ENCODE assay signal across 14 cellular contexts in genomic region chr13:110233682-110234280, GRCh38.
A peak's percentile ranks its signal among the peaks of the same experiment; 100 is the strongest.
DNase-seq lines count a peak whose midpoint lies in the region; ATAC-seq and TF ChIP-seq lines count a peak whose summit lies in the region.
"Had no signal": no experiment of that assay in that cellular context is flagged by ENCODE, and none has a peak within 500 bp of the region (broad histone marks: within the 10 kb centered on the region; RNA-seq: fewer than 3 reads in every experiment).

No MANE protein-coding gene starts in this region.

- H3K36me3 ChIP-seq in parathyroid adenoma (ENCODE audit: control insufficient read depth, insufficient read depth, low read length) (no peaks in the 10 kb centered on the region), vagina (no peaks in the 10 kb centered on the region)

- ATAC-seq in Right ventricle myocardium inferior (peak; percentile 32), Right ventricle myocardium superior (ENCODE audit: poor library complexity) (peak; percentile 31), GM19324 (IDR thresholded peaks at IDR 0.05; ENCODE audit: low FRiP score, unreplicated experiment) (no peak)
- ATAC-seq: A549; activated CD4-positive, alpha-beta T cell treated with anti-CD3 and anti-CD28 coated beads for 36 hours; naive thymus-derived CD8-positive, alpha-beta T cell; T-cell had no signal

- H3K4me2 ChIP-seq in parathyroid adenoma (ENCODE audit: low read length) = no peak overlapping the region
- H3K4me2 ChIP-seq: A549 had no signal

- H3K9ac ChIP-seq in parathyroid adenoma = no peak overlapping the region

- intact Hi-C loops in Right ventricle myocardium inferior (cut with DNase I) (loop anchor here (10.0 kb wide), 1 partner anchor 481 kb away; the partner anchor contains the start of gene ING1), cardiac septum (cut with DNase I) (loop anchor here (5.0 kb wide), 1 partner anchor 74 kb away; the partner anchor contains the start of genes COL4A1 and COL4A2), Right ventricle myocardium superior (cut with DNase I) (no loop called here), vagina (cut with DNase I) (no loop called here)

- H3K4me3 ChIP-seq in parathyroid adenoma (ENCODE audit: low read depth, low read length) (no peak overlapping the region), vagina (peak overlapping the region; percentile 20 to 27)
- H3K4me3 ChIP-seq: A549 had no signal

- H3K27me3 ChIP-seq in parathyroid adenoma (ENCODE audit: control insufficient read depth, insufficient read depth, low read length) (no peaks in the 10 kb centered on the region), vagina (no peaks in the 10 kb centered on the region)

- DNase-seq in Right ventricle myocardium inferior (ENCODE audit: missing footprints) = no peak
- DNase-seq in cardiac septum (ENCODE audit: low spot score) = no peak
- no peak for DNase-seq in Right ventricle myocardium superior
- peak in 1 of 2 donors; percentile 80 for DNase-seq in vagina (ENCODE audit: extremely low spot score in 2 of 2)
- no peak for DNase-seq in amygdala (lab: John Stamatoyannopoulos, UW)
- DNase-seq in effector CD4-positive, alpha-beta T cell = no peak
- DNase-seq: activated CD4-positive, alpha-beta T cell treated with anti-CD3 and anti-CD28 coated beads for 36 hours; MV-4-11; naive thymus-derived CD8-positive, alpha-beta T cell; NCI-H2171; T-cell had no signal

- TF ChIP-seq CTCF in parathyroid adenoma (IDR thresholded peaks at IDR 0.05) (no peak), vagina (IDR thresholded peaks at IDR 0.05) (no peak)

- H3K4me1 ChIP-seq in parathyroid adenoma (no peaks in the 10 kb centered on the region), vagina (peaks cover 55% of the 10 kb centered on the region)

- H3K9me3 ChIP-seq in parathyroid adenoma (ENCODE audit: control insufficient read depth, low read length) = no peaks in the 10 kb centered on the region
- H3K9me3 ChIP-seq in vagina = no peaks in the 10 kb centered on the region
- H3K9me3 ChIP-seq: A549 had no signal

- no peaks in the 10 kb centered on the region for H3K79me2 ChIP-seq in parathyroid adenoma

- H3K27ac ChIP-seq in parathyroid adenoma (peak overlapping the region; percentile 56), vagina (peak overlapping the region; percentile 80)
- H3K27ac ChIP-seq: A549 had no signal

- H2AFZ ChIP-seq in parathyroid adenoma = no peak overlapping the region

- TF ChIP-seq POLR2A in vagina (IDR thresholded peaks at IDR 0.05) = no peak

Comparison
In these comparisons a context has a peak if more than half of its experiments do, and no peak if none do; other contexts are left out.
1. intact Hi-C loops: an anchor here in Right ventricle myocardium inferior (10.0 kb wide) and cardiac septum (5.0 kb wide); none called in Right ventricle myocardium superior and vagina.